6 cellular contexts compared by ENCODE assay signal in the genomic region with DNA sequence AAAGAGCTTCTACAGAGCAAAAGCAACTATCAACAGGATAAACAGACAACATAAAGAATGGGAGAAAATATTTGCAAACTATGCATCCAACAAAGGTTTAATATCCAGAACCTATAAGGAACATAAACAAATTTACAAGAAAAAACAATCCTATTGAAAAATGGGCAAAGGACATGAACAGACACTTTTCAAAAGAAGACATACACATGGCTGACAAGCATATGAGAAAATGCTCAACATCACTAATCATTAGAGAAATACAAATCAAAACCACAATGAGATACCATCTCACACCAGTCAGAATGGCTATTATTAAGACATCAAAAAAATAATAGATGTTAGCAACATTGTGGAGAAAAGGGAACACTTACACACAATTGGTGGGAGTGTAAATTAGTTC. TPM values are rescaled to one million over a fixed set of nuclear protein-coding genes. Genes with fewer than 3 reads are reported as not detected.
"Had no signal": no experiment of that assay in that cellular context is flagged by ENCODE, and none has a peak within 500 bp of the region (broad histone marks: within the 10 kb centered on the region; RNA-seq: fewer than 3 reads in every experiment).

No MANE protein-coding gene starts in this region.

RNA-seq across cellular contexts. Expression of a gene that starts 8.8 kb away (rescaled TPM):
- polyA plus RNA-seq: hepatocyte; immature natural killer cell; keratinocyte; liver; mammary epithelial cell; naive thymus-derived CD4-positive, alpha-beta T cell had no signal
